In the genomic region with DNA sequence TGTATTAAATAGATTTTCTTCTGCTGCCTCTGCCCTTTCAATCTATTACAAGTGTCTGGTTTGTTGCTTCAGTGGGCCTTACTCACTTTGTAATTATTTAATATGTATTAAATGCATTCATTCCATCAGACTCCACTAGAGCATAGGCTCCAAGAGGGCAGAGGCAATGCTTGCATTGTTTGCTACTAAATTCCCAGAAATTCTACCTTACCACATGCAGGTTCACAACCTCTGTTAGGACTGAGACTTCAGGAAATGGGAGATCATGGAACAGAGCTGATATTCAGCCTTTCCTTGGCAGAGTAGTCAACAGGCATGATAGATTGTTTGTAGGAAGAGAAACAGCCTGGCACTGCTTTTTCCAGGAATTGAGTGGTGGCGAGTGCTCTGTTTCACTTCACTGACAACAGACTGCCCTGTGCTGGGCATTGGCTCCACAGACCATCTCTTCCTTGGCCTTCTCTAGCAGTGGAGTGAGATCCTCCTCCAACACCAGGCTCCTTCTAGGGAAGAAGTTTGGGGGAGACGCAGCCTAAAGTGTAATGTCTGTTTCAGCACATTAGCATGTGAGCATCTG, we compare ENCODE assay signal across 1 cellular context.
TF ChIP-seq lines count a peak whose summit lies in the region.

No MANE protein-coding gene starts in this region.

TF ChIP-seq in H1, 55 proteins besides CTCF, POLR2A, EP300 and RAD21 (continued from another document):
- TF ChIP-seq POU5F1 (IDR thresholded peaks at IDR 0.05; ENCODE audit: low read depth, low read length) (no peak), CEBPB (IDR thresholded peaks at IDR 0.05; ENCODE audit: low read depth, low read length) (no peak), NANOG (IDR thresholded peaks at IDR 0.05; ENCODE audit: insufficient read depth, low read depth, low read length, poor library complexity, severe bottlenecking) (no peak), NRF1 (IDR thresholded peaks at IDR 0.05; ENCODE audit: low read depth, low read length) (no peak), MAFK (IDR thresholded peaks at IDR 0.05; ENCODE audit: low read depth, low read length) (no peak), JUN (IDR thresholded peaks at IDR 0.05; ENCODE audit: low read depth, low read length) (no peak), BRCA1 (IDR thresholded peaks at IDR 0.05; ENCODE audit: low read depth, low read length) (no peak), BACH1 (IDR thresholded peaks at IDR 0.05; ENCODE audit: low read length) (no peak), CBX8 (IDR thresholded peaks at IDR 0.05; ENCODE audit: borderline replicate concordance, low read depth, low read length) (no peak), SP2 (IDR thresholded peaks at IDR 0.05; ENCODE audit: low read length) (no peak)
